In genomic region chr10:32961892-32962369, GRCh38 we compare ENCODE assay signal across 2 cellular contexts.
A peak's percentile ranks its signal among the peaks of the same experiment; 100 is the strongest.
TF ChIP-seq lines count a peak whose summit lies in the region.

No MANE protein-coding gene starts in this region.

TF ChIP-seq in IMR-90, 13 proteins besides CTCF, POLR2A, EP300 and RAD21:
- TF ChIP-seq USF2 (IDR thresholded peaks at IDR 0.05; ENCODE audit: low read depth, low read length) (no peak), MXI1 (IDR thresholded peaks at IDR 0.05; ENCODE audit: borderline replicate concordance, low read depth, low read length) (no peak), MAFK (IDR thresholded peaks at IDR 0.05; ENCODE audit: low read depth, low read length) (no peak), SMC3 (IDR thresholded peaks at IDR 0.05; ENCODE audit: low read depth, low read length) (no peak), FOS (IDR thresholded peaks at IDR 0.05; ENCODE audit: low read depth, low read length) (no peak), NFE2L2 (IDR thresholded peaks at IDR 0.05; ENCODE audit: low read depth, low read length) (no peak), RCOR1 (IDR thresholded peaks at IDR 0.05; ENCODE audit: insufficient replicate concordance, low read length) (no peak), ELK1 (IDR thresholded peaks at IDR 0.05; ENCODE audit: borderline replicate concordance, low read depth, low read length) (no peak), RFX5 (IDR thresholded peaks at IDR 0.05; ENCODE audit: low read depth, low read length) (no peak), MAZ (IDR thresholded peaks at IDR 0.05; ENCODE audit: borderline replicate concordance, low read depth, low read length) (no peak)

TF ChIP-seq in K562, 482 proteins besides CTCF, POLR2A, EP300 and RAD21 (continues in another document):
- no peak for TF ChIP-seq POLR2H (tag; IDR thresholded peaks at IDR 0.05; ENCODE audit: low read depth)
- no peak for TF ChIP-seq GTF2B (IDR thresholded peaks at IDR 0.05; ENCODE audit: extremely low read depth, insufficient read length)
- no peak for TF ChIP-seq NCOA2 (IDR thresholded peaks at IDR 0.05; ENCODE audit: partially characterized antibody in 2 of 2)
- no peak for TF ChIP-seq NR2C2 (CRISPR knock-in tag; IDR thresholded peaks at IDR 0.05)
- peak; percentile 42; the same call in 1 of the 2 replicates for TF ChIP-seq NR2C2 (tag; IDR thresholded peaks at IDR 0.05)
- TF ChIP-seq PKNOX1 (IDR thresholded peaks at IDR 0.05) = no peak
- TF ChIP-seq PHB (CRISPR knock-in tag; IDR thresholded peaks at IDR 0.05) = no peak
- no peak for TF ChIP-seq NELFE (IDR thresholded peaks at IDR 0.05; ENCODE audit: insufficient read depth, insufficient read length)
- no peak for TF ChIP-seq ZBED1 (IDR thresholded peaks at IDR 0.05)
- 0 out of 2 replicates have a peak, but pooled peaks have one; percentile 3 for TF ChIP-seq BACH1 (tag; IDR thresholded peaks at IDR 0.05)
- no peak for TF ChIP-seq MLLT1 (IDR thresholded peaks at IDR 0.05)
- no peak for TF ChIP-seq DIDO1 (tag; IDR thresholded peaks at IDR 0.05; ENCODE audit: low read depth)
- TF ChIP-seq KLF6 (CRISPR knock-in tag; IDR thresholded peaks at IDR 0.05; ENCODE audit: borderline replicate concordance) = no peak
- no peak for TF ChIP-seq GTF2F1 (IDR thresholded peaks at IDR 0.05; ENCODE audit: low read depth, low read length)
- TF ChIP-seq CCAR2 (IDR thresholded peaks at IDR 0.05; ENCODE audit: low read depth, low read length) = no peak
- no peak for TF ChIP-seq ZNF696 (CRISPR knock-in tag; conservative IDR thresholded peaks at IDR 0.05)
- no peak for TF ChIP-seq ZBTB8A (IDR thresholded peaks at IDR 0.05; ENCODE audit: partially characterized antibody)
- no peak for TF ChIP-seq SIRT6 (IDR thresholded peaks at IDR 0.05; ENCODE audit: low read depth, low read length)
- no peak for TF ChIP-seq ZBTB2 (IDR thresholded peaks at IDR 0.05)
- no peak for TF ChIP-seq ARHGAP35 (IDR thresholded peaks at IDR 0.05; ENCODE audit: partially characterized antibody)
- peak in 1 of 3 experiments; percentile 28 for TF ChIP-seq YY1 (IDR thresholded peaks at IDR 0.05; ENCODE audit: borderline replicate concordance in 1 of 3, control insufficient read depth in 1 of 3, extremely low read depth in 1 of 3, insufficient read depth in 3 of 3, insufficient read length in 1 of 3, insufficient replicate concordance in 2 of 3, low read depth in 1 of 3, low read length in 2 of 3)
- no peak for TF ChIP-seq ZNF354B (CRISPR knock-in tag; IDR thresholded peaks at IDR 0.05)
- no peak for TF ChIP-seq POLR3G (IDR thresholded peaks at IDR 0.05; ENCODE audit: extremely low read depth, insufficient read length, insufficient replicate concordance)
- TF ChIP-seq NBN (IDR thresholded peaks at IDR 0.05; ENCODE audit: low read depth) = no peak; the same call in 1 of the 2 replicates
- TF ChIP-seq PATZ1 (CRISPR knock-in tag; IDR thresholded peaks at IDR 0.05; ENCODE audit: borderline replicate concordance) = no peak
- TF ChIP-seq ZBTB26 (CRISPR knock-in tag; IDR thresholded peaks at IDR 0.05) = no peak
- 0 out of 2 replicates have a peak, but pooled peaks have one; percentile 38 for TF ChIP-seq GABPA (tag; conservative IDR thresholded peaks at IDR 0.05; ENCODE audit: low read depth)
- no peak for TF ChIP-seq FOXM1 (IDR thresholded peaks at IDR 0.05; ENCODE audit: low read depth)
- no peak for TF ChIP-seq FOXM1 (CRISPR knock-in tag; IDR thresholded peaks at IDR 0.05; ENCODE audit: low read depth)
- no peak for TF ChIP-seq TRIM28 (IDR thresholded peaks at IDR 0.05)
- no peak for TF ChIP-seq ZNF584 (CRISPR knock-in tag; IDR thresholded peaks at IDR 0.05; ENCODE audit: low read depth)
- no peak for TF ChIP-seq IRF2 (CRISPR knock-in tag; IDR thresholded peaks at IDR 0.05)
- TF ChIP-seq JUND (IDR thresholded peaks at IDR 0.05; ENCODE audit: borderline replicate concordance, low read depth, low read length) = no peak
- peak; percentile 26; the same call in 2 of the 3 replicates for TF ChIP-seq JUND (tag; IDR thresholded peaks at IDR 0.05; ENCODE audit: borderline replicate concordance, low read depth, low read length)
- TF ChIP-seq NCOA4 (IDR thresholded peaks at IDR 0.05; ENCODE audit: partially characterized antibody) = no peak
- TF ChIP-seq GTF2A2 (tag; IDR thresholded peaks at IDR 0.05) = no peak
- TF ChIP-seq ZFP30 (CRISPR knock-in tag; IDR thresholded peaks at IDR 0.05; ENCODE audit: borderline replicate concordance) = no peak
- TF ChIP-seq NUFIP1 (IDR thresholded peaks at IDR 0.05; ENCODE audit: partially characterized antibody) = no peak
- no peak for TF ChIP-seq CLOCK (CRISPR knock-in tag; IDR thresholded peaks at IDR 0.05; ENCODE audit: borderline replicate concordance)
- TF ChIP-seq TBL1XR1 (IDR thresholded peaks at IDR 0.05; ENCODE audit: low read length in 2 of 2) = no peak
- TF ChIP-seq SPI1 (IDR thresholded peaks at IDR 0.05; ENCODE audit: borderline replicate concordance, low read depth, low read length) = no peak
- no peak for TF ChIP-seq CEBPZ (IDR thresholded peaks at IDR 0.05; ENCODE audit: borderline replicate concordance, low read depth, low read length)
